In the genomic region with DNA sequence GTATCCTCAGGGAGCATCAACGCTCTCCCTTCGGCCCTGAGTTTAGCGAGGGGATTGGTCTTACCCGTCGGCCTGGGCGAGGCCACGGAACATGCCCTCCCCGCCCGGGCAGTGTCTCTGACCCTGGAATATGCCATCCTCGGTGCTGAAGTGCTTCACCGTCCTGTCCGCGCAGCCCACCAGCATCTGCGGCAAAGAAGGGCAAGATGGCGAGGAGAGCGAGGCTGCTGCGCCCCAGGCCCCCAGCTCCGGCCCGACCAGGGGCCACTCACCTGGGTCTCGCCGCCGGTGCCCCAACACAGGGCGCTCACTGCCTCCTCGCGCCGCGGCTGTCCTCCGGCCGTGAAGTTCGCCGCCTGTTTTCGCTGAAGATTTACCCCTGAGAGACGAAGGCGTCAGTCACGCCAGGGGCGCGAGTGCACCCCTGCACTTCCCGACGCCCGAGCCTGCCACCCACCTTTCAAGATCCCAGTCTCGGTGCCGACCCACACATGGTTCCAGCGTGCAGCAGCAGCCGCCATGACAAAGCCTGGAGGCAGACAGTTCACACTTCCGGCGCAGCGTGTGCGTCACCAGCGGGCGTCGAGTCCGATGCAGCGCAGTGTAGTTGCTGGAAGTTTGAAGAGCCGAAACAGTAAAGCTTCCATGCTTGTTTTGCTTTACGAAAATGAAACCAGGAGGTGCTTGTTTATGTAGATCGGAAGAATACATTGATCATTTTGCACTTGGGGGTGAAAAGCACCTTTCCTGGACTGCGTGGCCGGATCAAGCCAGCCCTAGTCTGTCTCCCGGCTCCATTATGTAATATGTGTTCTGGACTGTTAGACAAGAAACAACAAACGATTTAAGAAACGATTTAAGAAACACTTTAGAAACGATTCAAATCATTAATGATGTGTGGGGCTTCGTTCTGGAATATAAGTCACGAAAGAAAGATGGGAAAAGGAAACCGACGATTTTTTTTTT, we compare ENCODE assay signal across 1 cellular context.
TF ChIP-seq lines count a peak whose summit lies in the region.

Gene WDR74 (minus strand): TSS at position 541 of the 966 bp plus-strand sequence. CDS start 20 bp downstream, at position 521.

TF ChIP-seq in GM12878, 131 proteins besides CTCF, POLR2A, EP300 and RAD21 (continued from another document and continues in another):
- TF ChIP-seq BCLAF1 (IDR thresholded peaks at IDR 0.05) (no peak), KLF5 (IDR thresholded peaks at IDR 0.05; ENCODE audit: partially characterized antibody) (peak; percentile 95), HDGF (IDR thresholded peaks at IDR 0.05) (peak; percentile 85; the same call in 1 of the 2 replicates), SP1 (IDR thresholded peaks at IDR 0.05; ENCODE audit: low read depth, low read length) (peak; percentile 52), TCF12 (IDR thresholded peaks at IDR 0.05; ENCODE audit: low read depth, low read length) (peak; percentile 63; the same call in 1 of the 2 replicates), TBL1XR1 (IDR thresholded peaks at IDR 0.05; ENCODE audit: low read depth, low read length) (0 out of 2 replicates have a peak, but pooled peaks have one; percentile 7), HDAC6 (IDR thresholded peaks at IDR 0.05; ENCODE audit: unreplicated experiment) (no peak), BACH1 (IDR thresholded peaks at IDR 0.05; ENCODE audit: borderline replicate concordance) (peak; percentile 62), IKZF2 (IDR thresholded peaks at IDR 0.05) (peak; percentile 28 to 33; a peak in 2 of 4 replicates), WRNIP1 (IDR thresholded peaks at IDR 0.05; ENCODE audit: borderline replicate concordance, low read depth, low read length) (0 out of 2 replicates have a peak, but pooled peaks have one; percentile 7), SIX5 (IDR thresholded peaks at IDR 0.05; ENCODE audit: low read depth, low read length, severe bottlenecking) (peak; percentile 64), MTA2 (IDR thresholded peaks at IDR 0.05; ENCODE audit: low read depth) (no peak), YY1 (IDR thresholded peaks at IDR 0.05; ENCODE audit: low read depth, low read length) (peak; percentile 98), CBFB (IDR thresholded peaks at IDR 0.05; ENCODE audit: low read depth) (0 out of 2 replicates have a peak, but pooled peaks have one; percentile 59), TCF7 (IDR thresholded peaks at IDR 0.05; ENCODE audit: borderline replicate concordance) (no peak), MEF2B (IDR thresholded peaks at IDR 0.05; ENCODE audit: partially characterized antibody, poor library complexity, severe bottlenecking) (peak; percentile 9), HCFC1 (IDR thresholded peaks at IDR 0.05; ENCODE audit: low read length) (peak; percentile 90), ZNF384 (IDR thresholded peaks at IDR 0.05; ENCODE audit: borderline replicate concordance, low read depth, low read length) (no peak), POU2F2 (IDR thresholded peaks at IDR 0.05; ENCODE audit: borderline replicate concordance, low read depth, low read length) (peak; percentile 87; the same call in 2 of the 3 replicates), POLR2AphosphoS2 (IDR thresholded peaks at IDR 0.05; ENCODE audit: low read depth, low read length) (peak; percentile 88; the same call in 1 of the 2 replicates), PAX8 (IDR thresholded peaks at IDR 0.05) (peak; percentile 93), JUND (IDR thresholded peaks at IDR 0.05; ENCODE audit: low read depth, low read length) (no peak), BCL11A (IDR thresholded peaks at IDR 0.05; ENCODE audit: low read depth, low read length) (0 out of 2 replicates have a peak, but pooled peaks have one; percentile 10), MTA3 (IDR thresholded peaks at IDR 0.05; ENCODE audit: borderline replicate concordance, low read length) (no peak), SMAD1 (IDR thresholded peaks at IDR 0.05; ENCODE audit: low read depth, partially characterized antibody) (peak; percentile 73), MEF2A (IDR thresholded peaks at IDR 0.05; ENCODE audit: insufficient read depth, low read depth, low read length) (0 out of 2 replicates have a peak, but pooled peaks have one; percentile 22), ZNF217 (IDR thresholded peaks at IDR 0.05) (no peak), NBN (IDR thresholded peaks at IDR 0.05) (peak; percentile 85), CREB1 (IDR thresholded peaks at IDR 0.05; ENCODE audit: low read depth) (peak; percentile 100), CEBPB (IDR thresholded peaks at IDR 0.05; ENCODE audit: borderline replicate concordance in 1 of 2, low read depth in 2 of 2, low read length in 2 of 2) (no peak), ATF3 (IDR thresholded peaks at IDR 0.05; ENCODE audit: borderline replicate concordance, extremely low read depth, low read depth, low read length) (peak; percentile 88; the same call in 1 of the 2 replicates), KAT2A (conservative IDR thresholded peaks at IDR 0.05; ENCODE audit: control insufficient read depth, low read depth, low read length) (no peak), EED (IDR thresholded peaks at IDR 0.05; ENCODE audit: low read depth) (no peak), SRF (IDR thresholded peaks at IDR 0.05; ENCODE audit: low read depth in 2 of 2, low read length in 2 of 2) (peak; percentile 44 to 94; a peak in 3 of 4 replicates), SMARCA5 (IDR thresholded peaks at IDR 0.05) (no peak), HDAC2 (IDR thresholded peaks at IDR 0.05) (0 out of 2 replicates have a peak, but pooled peaks have one; percentile 48), NR2F1 (conservative IDR thresholded peaks at IDR 0.05) (no peak)
- TF ChIP-seq, protein P1, sequence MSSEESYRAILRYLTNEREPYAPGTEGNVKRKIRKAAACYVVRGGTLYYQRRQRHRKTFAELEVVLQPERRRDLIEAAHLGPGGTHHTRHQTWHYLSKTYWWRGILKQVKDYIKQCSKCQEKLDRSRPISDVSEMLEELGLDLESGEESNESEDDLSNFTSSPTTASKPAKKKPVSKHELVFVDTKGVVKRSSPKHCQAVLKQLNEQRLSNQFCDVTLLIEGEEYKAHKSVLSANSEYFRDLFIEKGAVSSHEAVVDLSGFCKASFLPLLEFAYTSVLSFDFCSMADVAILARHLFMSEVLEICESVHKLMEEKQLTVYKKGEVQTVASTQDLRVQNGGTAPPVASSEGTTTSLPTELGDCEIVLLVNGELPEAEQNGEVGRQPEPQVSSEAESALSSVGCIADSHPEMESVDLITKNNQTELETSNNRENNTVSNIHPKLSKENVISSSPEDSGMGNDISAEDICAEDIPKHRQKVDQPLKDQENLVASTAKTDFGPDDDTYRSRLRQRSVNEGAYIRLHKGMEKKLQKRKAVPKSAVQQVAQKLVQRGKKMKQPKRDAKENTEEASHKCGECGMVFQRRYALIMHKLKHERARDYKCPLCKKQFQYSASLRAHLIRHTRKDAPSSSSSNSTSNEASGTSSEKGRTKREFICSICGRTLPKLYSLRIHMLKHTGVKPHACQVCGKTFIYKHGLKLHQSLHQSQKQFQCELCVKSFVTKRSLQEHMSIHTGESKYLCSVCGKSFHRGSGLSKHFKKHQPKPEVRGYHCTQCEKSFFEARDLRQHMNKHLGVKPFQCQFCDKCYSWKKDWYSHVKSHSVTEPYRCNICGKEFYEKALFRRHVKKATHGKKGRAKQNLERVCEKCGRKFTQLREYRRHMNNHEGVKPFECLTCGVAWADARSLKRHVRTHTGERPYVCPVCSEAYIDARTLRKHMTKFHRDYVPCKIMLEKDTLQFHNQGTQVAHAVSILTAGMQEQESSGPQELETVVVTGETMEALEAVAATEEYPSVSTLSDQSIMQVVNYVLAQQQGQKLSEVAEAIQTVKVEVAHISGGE (CRISPR knock-in tag; IDR thresholded peaks at IDR 0.05): no peak
- TF ChIP-seq, protein P2, sequence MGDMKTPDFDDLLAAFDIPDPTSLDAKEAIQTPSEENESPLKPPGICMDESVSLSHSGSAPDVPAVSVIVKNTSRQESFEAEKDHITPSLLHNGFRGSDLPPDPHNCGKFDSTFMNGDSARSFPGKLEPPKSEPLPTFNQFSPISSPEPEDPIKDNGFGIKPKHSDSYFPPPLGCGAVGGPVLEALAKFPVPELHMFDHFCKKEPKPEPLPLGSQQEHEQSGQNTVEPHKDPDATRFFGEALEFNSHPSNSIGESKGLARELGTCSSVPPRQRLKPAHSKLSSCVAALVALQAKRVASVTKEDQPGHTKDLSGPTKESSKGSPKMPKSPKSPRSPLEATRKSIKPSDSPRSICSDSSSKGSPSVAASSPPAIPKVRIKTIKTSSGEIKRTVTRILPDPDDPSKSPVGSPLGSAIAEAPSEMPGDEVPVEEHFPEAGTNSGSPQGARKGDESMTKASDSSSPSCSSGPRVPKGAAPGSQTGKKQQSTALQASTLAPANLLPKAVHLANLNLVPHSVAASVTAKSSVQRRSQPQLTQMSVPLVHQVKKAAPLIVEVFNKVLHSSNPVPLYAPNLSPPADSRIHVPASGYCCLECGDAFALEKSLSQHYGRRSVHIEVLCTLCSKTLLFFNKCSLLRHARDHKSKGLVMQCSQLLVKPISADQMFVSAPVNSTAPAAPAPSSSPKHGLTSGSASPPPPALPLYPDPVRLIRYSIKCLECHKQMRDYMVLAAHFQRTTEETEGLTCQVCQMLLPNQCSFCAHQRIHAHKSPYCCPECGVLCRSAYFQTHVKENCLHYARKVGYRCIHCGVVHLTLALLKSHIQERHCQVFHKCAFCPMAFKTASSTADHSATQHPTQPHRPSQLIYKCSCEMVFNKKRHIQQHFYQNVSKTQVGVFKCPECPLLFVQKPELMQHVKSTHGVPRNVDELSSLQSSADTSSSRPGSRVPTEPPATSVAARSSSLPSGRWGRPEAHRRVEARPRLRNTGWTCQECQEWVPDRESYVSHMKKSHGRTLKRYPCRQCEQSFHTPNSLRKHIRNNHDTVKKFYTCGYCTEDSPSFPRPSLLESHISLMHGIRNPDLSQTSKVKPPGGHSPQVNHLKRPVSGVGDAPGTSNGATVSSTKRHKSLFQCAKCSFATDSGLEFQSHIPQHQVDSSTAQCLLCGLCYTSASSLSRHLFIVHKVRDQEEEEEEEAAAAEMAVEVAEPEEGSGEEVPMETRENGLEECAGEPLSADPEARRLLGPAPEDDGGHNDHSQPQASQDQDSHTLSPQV (IDR thresholded peaks at IDR 0.05): no peak
- TF ChIP-seq, protein P3, sequence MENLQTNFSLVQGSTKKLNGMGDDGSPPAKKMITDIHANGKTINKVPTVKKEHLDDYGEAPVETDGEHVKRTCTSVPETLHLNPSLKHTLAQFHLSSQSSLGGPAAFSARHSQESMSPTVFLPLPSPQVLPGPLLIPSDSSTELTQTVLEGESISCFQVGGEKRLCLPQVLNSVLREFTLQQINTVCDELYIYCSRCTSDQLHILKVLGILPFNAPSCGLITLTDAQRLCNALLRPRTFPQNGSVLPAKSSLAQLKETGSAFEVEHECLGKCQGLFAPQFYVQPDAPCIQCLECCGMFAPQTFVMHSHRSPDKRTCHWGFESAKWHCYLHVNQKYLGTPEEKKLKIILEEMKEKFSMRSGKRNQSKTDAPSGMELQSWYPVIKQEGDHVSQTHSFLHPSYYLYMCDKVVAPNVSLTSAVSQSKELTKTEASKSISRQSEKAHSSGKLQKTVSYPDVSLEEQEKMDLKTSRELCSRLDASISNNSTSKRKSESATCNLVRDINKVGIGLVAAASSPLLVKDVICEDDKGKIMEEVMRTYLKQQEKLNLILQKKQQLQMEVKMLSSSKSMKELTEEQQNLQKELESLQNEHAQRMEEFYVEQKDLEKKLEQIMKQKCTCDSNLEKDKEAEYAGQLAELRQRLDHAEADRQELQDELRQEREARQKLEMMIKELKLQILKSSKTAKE (IDR thresholded peaks at IDR 0.05; ENCODE audit: low read depth, poor library complexity, severe bottlenecking): peak; percentile 75
- TF ChIP-seq, protein P4, sequence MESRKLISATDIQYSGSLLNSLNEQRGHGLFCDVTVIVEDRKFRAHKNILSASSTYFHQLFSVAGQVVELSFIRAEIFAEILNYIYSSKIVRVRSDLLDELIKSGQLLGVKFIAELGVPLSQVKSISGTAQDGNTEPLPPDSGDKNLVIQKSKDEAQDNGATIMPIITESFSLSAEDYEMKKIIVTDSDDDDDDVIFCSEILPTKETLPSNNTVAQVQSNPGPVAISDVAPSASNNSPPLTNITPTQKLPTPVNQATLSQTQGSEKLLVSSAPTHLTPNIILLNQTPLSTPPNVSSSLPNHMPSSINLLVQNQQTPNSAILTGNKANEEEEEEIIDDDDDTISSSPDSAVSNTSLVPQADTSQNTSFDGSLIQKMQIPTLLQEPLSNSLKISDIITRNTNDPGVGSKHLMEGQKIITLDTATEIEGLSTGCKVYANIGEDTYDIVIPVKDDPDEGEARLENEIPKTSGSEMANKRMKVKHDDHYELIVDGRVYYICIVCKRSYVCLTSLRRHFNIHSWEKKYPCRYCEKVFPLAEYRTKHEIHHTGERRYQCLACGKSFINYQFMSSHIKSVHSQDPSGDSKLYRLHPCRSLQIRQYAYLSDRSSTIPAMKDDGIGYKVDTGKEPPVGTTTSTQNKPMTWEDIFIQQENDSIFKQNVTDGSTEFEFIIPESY (IDR thresholded peaks at IDR 0.05): no peak
- TF ChIP-seq, protein P5, sequence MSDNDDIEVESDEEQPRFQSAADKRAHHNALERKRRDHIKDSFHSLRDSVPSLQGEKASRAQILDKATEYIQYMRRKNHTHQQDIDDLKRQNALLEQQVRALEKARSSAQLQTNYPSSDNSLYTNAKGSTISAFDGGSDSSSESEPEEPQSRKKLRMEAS (IDR thresholded peaks at IDR 0.05; ENCODE audit: low read depth, low read length): peak; percentile 99
